ENCODE assay signal across 8 cellular contexts in genomic region chr1:10494754-10495474, GRCh38. TPM values are rescaled to one million over a fixed set of nuclear protein-coding genes. Genes with fewer than 3 reads are reported as not detected.
DNase-seq lines count a peak whose midpoint lies in the region; ATAC-seq lines count a peak whose summit lies in the region.

No MANE protein-coding gene starts in this region.

- H3K18ac ChIP-seq in mesendoderm (ENCODE audit: low read length) = no peak overlapping the region

- H2BK5ac ChIP-seq in mesendoderm (ENCODE audit: low read length) = no peak overlapping the region

- H3K4ac ChIP-seq in mesendoderm (ENCODE audit: low read depth, low read length) = no peak overlapping the region

- H4K8ac ChIP-seq in mesendoderm (ENCODE audit: low read depth, low read length) = no peak overlapping the region

- peaks cover 16% of the 10 kb centered on the region for H3K79me1 ChIP-seq in mesendoderm (ENCODE audit: low read length)

- DNase-seq in C1 segment of cervical spinal cord (lab: John Stamatoyannopoulos, UW) (peak in 12 of 14 donors; percentile 8 to 78 (median 56)), GM19240 (ENCODE audit: insufficient read length, low spot score) (peak; percentile 83), NCI-H748 (lab: John Stamatoyannopoulos, UW; ENCODE audit: unreplicated experiment) (peak; percentile 53), mesendoderm (peak; percentile 65)
- peak; percentile 89 to 91 for DNase-seq in activated CD4-positive, alpha-beta T cell treated with anti-CD3 and anti-CD28 coated beads, Interleukin-2, amount 50 U/mL, for 48 hours
- peak; percentile 36 to 60 (median 55) for DNase-seq in effector memory CD4-positive, alpha-beta T cell
- peak; percentile 56 for DNase-seq in stimulated activated CD8-positive, alpha-beta memory T cell treated with anti-CD3 and anti-CD28 coated beads, Interleukin-12 subunit alpha, Interleukin-12 subunit beta, amount 100 ng/mL, for 4 hours (ENCODE audit: low read depth)

- no peak overlapping the region for H2BK120ac ChIP-seq in mesendoderm (ENCODE audit: low read depth, low read length)

- no peaks in the 10 kb centered on the region for H3K27me3 ChIP-seq in effector memory CD4-positive, alpha-beta T cell (replicated peaks; ENCODE audit: control insufficient read depth, insufficient read depth, low read length, poor library complexity, severe bottlenecking)
- H3K27me3 ChIP-seq in mesendoderm (ENCODE audit: insufficient read depth, low read length, poor library complexity) = no peaks in the 10 kb centered on the region

- peak overlapping the region; percentile 66 for H3K27ac ChIP-seq in effector memory CD4-positive, alpha-beta T cell (ENCODE audit: insufficient read depth, low read length, poor library complexity, severe bottlenecking)
- H3K27ac ChIP-seq in mesendoderm (ENCODE audit: low read depth, low read length) = no peak overlapping the region

- no peak overlapping the region for H3K4me2 ChIP-seq in mesendoderm (ENCODE audit: low read length)

- H4K5ac ChIP-seq in mesendoderm (ENCODE audit: low read length) = no peak overlapping the region

- H3K9me3 ChIP-seq in effector memory CD4-positive, alpha-beta T cell (ENCODE audit: control insufficient read depth, low read length) = no peaks in the 10 kb centered on the region

- H3K56ac ChIP-seq in mesendoderm (ENCODE audit: low read length) = peak overlapping the region; percentile 51

- no peak overlapping the region for H2AK5ac ChIP-seq in mesendoderm (ENCODE audit: low read length)

- ATAC-seq in HG03439 (IDR thresholded peaks at IDR 0.05; ENCODE audit: unreplicated experiment) = peak; percentile 60

- peak overlapping the region; percentile 43 for H3K9ac ChIP-seq in mesendoderm (ENCODE audit: low read length)

- WGBS in mesendoderm (ENCODE audit: extremely low coverage, insufficient coverage, low lambda C conversion rate) = no CpG with 5 or more reads among the region's 15 CpGs

- H3K4me1 ChIP-seq in effector memory CD4-positive, alpha-beta T cell (ENCODE audit: control insufficient read depth, insufficient read depth, low read length, poor library complexity, severe bottlenecking) = peaks cover 7% of the 10 kb centered on the region
- peaks cover 2% of the 10 kb centered on the region for H3K4me1 ChIP-seq in mesendoderm (ENCODE audit: control insufficient read depth, low read depth, low read length)

- H2BK15ac ChIP-seq in mesendoderm (replicated peaks; ENCODE audit: low read depth) = no peak overlapping the region

- H3K23ac ChIP-seq in mesendoderm (ENCODE audit: low read length) = no peak overlapping the region

- H3K79me2 ChIP-seq in mesendoderm (ENCODE audit: control insufficient read depth, insufficient read depth, low read length) = peaks cover 15% of the 10 kb centered on the region

- H3K36me3 ChIP-seq in effector memory CD4-positive, alpha-beta T cell (ENCODE audit: control insufficient read depth, insufficient read depth, low read length) = no peaks in the 10 kb centered on the region
- H3K36me3 ChIP-seq in mesendoderm (ENCODE audit: control insufficient read depth, insufficient read depth, low read length) = peaks cover 2% of the 10 kb centered on the region

- peak overlapping the region; percentile 55 for H3K4me3 ChIP-seq in effector memory CD4-positive, alpha-beta T cell (ENCODE audit: insufficient read depth, low read depth, low read length, poor library complexity, severe bottlenecking)
- no peak overlapping the region for H3K4me3 ChIP-seq in mesendoderm (ENCODE audit: low read length)

RNA-seq across cellular contexts. Expression of gene PEX14, which starts 20.2 kb away (rescaled TPM):
- 17.6 TPM for polyA plus RNA-seq in mesendoderm (2013, experiment 1 of 2)
- 18.4 TPM for polyA plus RNA-seq in mesendoderm (2013, experiment 2 of 2)

RNA-seq across cellular contexts. Expression of gene DFFA, which starts 22.6 kb away (rescaled TPM):
- 58.7 TPM for polyA plus RNA-seq in mesendoderm (2013, experiment 1 of 2)
- polyA plus RNA-seq in mesendoderm (2013, experiment 2 of 2) = 61.6 TPM

RNA-seq across cellular contexts. Expression of gene CORT, which starts 45.1 kb away (rescaled TPM):
- 0.34 TPM for polyA plus RNA-seq in mesendoderm (2013, experiment 1 of 2)
- 0.36 TPM for polyA plus RNA-seq in mesendoderm (2013, experiment 2 of 2)
